6 cellular contexts compared by ENCODE assay signal in genomic region chrX:123499787-123500186, GRCh38.
"Had no signal": no experiment of that assay in that cellular context is flagged by ENCODE, and none has a peak within 500 bp of the region (broad histone marks: within the 10 kb centered on the region; RNA-seq: fewer than 3 reads in every experiment).

No MANE protein-coding gene starts in this region.

- H3K27me3 Mint-ChIP-seq: IgD-negative memory B cell had no signal

- H3K4me3 ChIP-seq: K562 had no signal

- ATAC-seq: HepG2, K562 had no signal

- H3K27ac ChIP-seq: HL-60 had no signal

- H3K4me3 Mint-ChIP-seq: IgD-negative memory B cell had no signal

- DNase-seq: KBM-7, KG1 had no signal
